Comparison of ENCODE assay signal across 19 cellular contexts in genomic region chr10:30160431-30160982, GRCh38.
DNase-seq lines count a peak whose midpoint lies in the region; TF ChIP-seq lines count a peak whose summit lies in the region.
"Had no signal": no experiment of that assay in that cellular context is flagged by ENCODE, and none has a peak within 500 bp of the region (broad histone marks: within the 10 kb centered on the region; RNA-seq: fewer than 3 reads in every experiment).

No MANE protein-coding gene starts in this region.

- DNase-seq in ELF-1 (ENCODE audit: low read depth, low spot score): peak; percentile 83
- DNase-seq in NCI-H82 (lab: John Stamatoyannopoulos, UW): peak; percentile 70
- DNase-seq in mucosa of gallbladder (ENCODE audit: low spot score): peak; percentile 18
- DNase-seq in NCI-H2196 (lab: John Stamatoyannopoulos, UW; ENCODE audit: unreplicated experiment): no peak
- no peak for DNase-seq in NCI-H1436 (lab: John Stamatoyannopoulos, UW)
- no peak for DNase-seq in NCI-H446 treated with DMSO at 0.1 percent for 48 hours (lab: John Stamatoyannopoulos, UW)
- DNase-seq in midbrain (lab: John Stamatoyannopoulos, UW): no peak
- DNase-seq: activated CD4-positive, CD25-positive, alpha-beta regulatory T cell; amniotic stem cell; EL; gastrocnemius medialis; MG63; naive thymus-derived CD4-positive, alpha-beta T cell; NCI-H1930; NCI-H526 treated with DMSO at 0.1 percent for 48 hours; Peyer's patch; stimulated activated naive CD4-positive, alpha-beta T cell treated with Interleukin-2 at 50 U/mL for 16 hours; uterus had no signal

- no peaks in the 10 kb centered on the region for H3K36me3 Mint-ChIP-seq in brain

- H3K9me3 Mint-ChIP-seq in brain: peaks cover 0 to 9% (median 0%) of the 10 kb centered on the region in 5 experiments

- no peak for TF ChIP-seq CTCF in brain (conservative IDR thresholded peaks at IDR 0.05)

- peaks cover 7% of the 10 kb centered on the region for H3K27me3 Mint-ChIP-seq in brain

- H3K4me1 Mint-ChIP-seq in brain: peaks cover 7% of the 10 kb centered on the region

- H3K4me3 Mint-ChIP-seq in brain: no peak overlapping the region
- H3K4me3 Mint-ChIP-seq: naive thymus-derived CD4-positive, alpha-beta T cell had no signal

- peak overlapping the region in 3 of 5 experiments; percentile 66 to 86 (median 72) for H3K27ac Mint-ChIP-seq in brain
- H3K27ac Mint-ChIP-seq: naive thymus-derived CD4-positive, alpha-beta T cell had no signal

Comparison
In these comparisons a context has a peak if more than half of its experiments do, and no peak if none do; other contexts are left out.
1. DNase-seq: peak in ELF-1 (single experiment), NCI-H82 (single experiment) and mucosa of gallbladder (single experiment); none in NCI-H2196 (single experiment), NCI-H1436 (single experiment), NCI-H446 treated with DMSO at 0.1 percent for 48 hours (single experiment) and midbrain (single experiment).